Comparison of ENCODE assay signal across 1 cellular context in genomic region chr16:48384305-48384981, GRCh38.
A peak's percentile ranks its signal among the peaks of the same experiment; 100 is the strongest.
TF ChIP-seq lines count a peak whose summit lies in the region.

No MANE protein-coding gene starts in this region.

TF ChIP-seq in A549, 52 proteins besides CTCF, POLR2A, EP300 and RAD21 (continued from another document):
- no peak for TF ChIP-seq REST (IDR thresholded peaks at IDR 0.05)
- TF ChIP-seq SREBF2 (IDR thresholded peaks at IDR 0.05) = no peak
- 0 out of 2 replicates have a peak, but pooled peaks have one; percentile 16 for TF ChIP-seq PBX3 (IDR thresholded peaks at IDR 0.05)
- no peak for TF ChIP-seq NPAS2 (CRISPR knock-in tag; IDR thresholded peaks at IDR 0.05; ENCODE audit: borderline replicate concordance)
- TF ChIP-seq NR3C1 (IDR thresholded peaks at IDR 0.05) = no peak
- no peak for TF ChIP-seq HMGXB4 (CRISPR knock-in tag; IDR thresholded peaks at IDR 0.05; ENCODE audit: borderline replicate concordance)
- TF ChIP-seq BHLHE40 (IDR thresholded peaks at IDR 0.05; ENCODE audit: low read depth, low read length) = no peak
- TF ChIP-seq ZNF302 (CRISPR knock-in tag; IDR thresholded peaks at IDR 0.05) = no peak
- peak; percentile 9; the same call in 1 of the 3 replicates for TF ChIP-seq BCL3 (IDR thresholded peaks at IDR 0.05)
- no peak for TF ChIP-seq FOXS1 (CRISPR knock-in tag; IDR thresholded peaks at IDR 0.05)
- no peak for TF ChIP-seq HOXA7 (CRISPR knock-in tag; IDR thresholded peaks at IDR 0.05)
- TF ChIP-seq PHF8 (IDR thresholded peaks at IDR 0.05; ENCODE audit: borderline replicate concordance, low read depth) = no peak
- TF ChIP-seq MYC (IDR thresholded peaks at IDR 0.05; ENCODE audit: borderline replicate concordance, low read length) = 0 out of 2 replicates have a peak, but pooled peaks have one; percentile 28
- TF ChIP-seq ATOH8 (CRISPR knock-in tag; IDR thresholded peaks at IDR 0.05; ENCODE audit: low read depth) = no peak
